8 cellular contexts compared by ENCODE assay signal in genomic region chr1:23979387-23980005, GRCh38. TPM values are rescaled to one million over a fixed set of nuclear protein-coding genes. Genes with fewer than 3 reads are reported as not detected.
DNase-seq lines count a peak whose midpoint lies in the region; ATAC-seq and TF ChIP-seq lines count a peak whose summit lies in the region.

No MANE protein-coding gene starts in this region.

- peaks cover 56% of the 10 kb centered on the region for H3K36me3 ChIP-seq in OCI-LY7 (ENCODE audit: insufficient read depth, low read length)
- H3K36me3 ChIP-seq in ovary = no peaks in the 10 kb centered on the region

- H3K27ac ChIP-seq in OCI-LY7 (ENCODE audit: low read depth, low read length, poor library complexity, severe bottlenecking) (peak overlapping the region; percentile 94), epithelial cell of prostate (peak overlapping the region; percentile 87), ovary (peak overlapping the region; percentile 80 to 94)

- no peaks in the 10 kb centered on the region for H3K27me3 ChIP-seq in ovary

- TF ChIP-seq CTCF in GM12865 (IDR thresholded peaks at IDR 0.05; ENCODE audit: insufficient read depth, low read depth, low read length, missing control alignments) (no peak), OCI-LY7 (conservative IDR thresholded peaks at IDR 0.05; ENCODE audit: low read length) (no peak), ovary (IDR thresholded peaks at IDR 0.05) (no peak)

- intact Hi-C loops in OCI-LY7 (cut with micrococcal nuclease; ENCODE audit: unreplicated experiment) = loop anchor here (1.0 to 5.0 kb wide), 3 partner anchors 20 to 211 kb away; partner anchors contain the start of gene PNRC2
- intact Hi-C loops in ovary (cut with DNase I) = loop anchor here in 3 of 4 donors (2.0 to 10.0 kb wide), 2 partner anchors 39 to 45 kb away; no protein-coding TSS in a partner anchor

- H3K4me1 ChIP-seq in OCI-LY7 (ENCODE audit: insufficient read depth, low read length, poor library complexity, severe bottlenecking) (peaks cover 75% of the 10 kb centered on the region), ovary (ENCODE audit: insufficient read depth) (peaks cover 18% of the 10 kb centered on the region)

- BruUV-seq in OCI-LY7 (replicated peaks; lab: Mats Ljungman, UMichigan) = no TSS peak

- TF ChIP-seq POLR2A in ovary (IDR thresholded peaks at IDR 0.05) = no peak

- H2AFZ ChIP-seq in OCI-LY7 (ENCODE audit: low read length) = no peak overlapping the region

- no peaks in the 10 kb centered on the region for H3K9me2 ChIP-seq in OCI-LY7 (ENCODE audit: insufficient read depth, low read length)

- WGBS in ovary, 3 donors = 0 to 1% (median 1%) methylated on average over 29 of the region's 29 CpGs

- CTCF ChIA-PET in OCI-LY7 (lab: Charles Lee; ENCODE audit: unreplicated experiment) = no interaction called here

- H3K9me3 ChIP-seq in OCI-LY7 (ENCODE audit: low read length) = no peaks in the 10 kb centered on the region
- no peaks in the 10 kb centered on the region for H3K9me3 ChIP-seq in ovary

- POLR2A ChIA-PET in OCI-LY7 (lab: Charles Lee) = interaction anchor here (0.6 to 1.8 kb wide), 4 partner anchors 16 to 23 kb away, joined by 3 to 6 read pairs (median 4); no protein-coding TSS in a partner anchor

- H3K4me3 ChIP-seq in GM12865 (ENCODE audit: low read depth, low read length) (peak overlapping the region; percentile 99), OCI-LY7 (ENCODE audit: low read depth, low read length, poor library complexity, severe bottlenecking) (peak overlapping the region; percentile 96), ovary (peak overlapping the region; percentile 97)

- peaks cover 64% of the 10 kb centered on the region for H3K79me2 ChIP-seq in OCI-LY7 (ENCODE audit: insufficient read depth, low read depth, low read length)

- ATAC-seq in HG03045 (IDR thresholded peaks at IDR 0.05; ENCODE audit: unreplicated experiment) (no peak), HG02973 (IDR thresholded peaks at IDR 0.05; ENCODE audit: unreplicated experiment) (no peak)

- TF ChIP-seq EP300 in ovary (IDR thresholded peaks at IDR 0.05) = no peak

- DNase-seq in GM12865 (ENCODE audit: low read depth) (no peak), OCI-LY7 (ENCODE audit: low spot score) (no peak), epithelial cell of prostate (ENCODE audit: low read depth, low spot score) (no peak), ovary (no peak), NK-92 (lab: John Stamatoyannopoulos, UW; ENCODE audit: unreplicated experiment) (no peak)
- DNase-seq in activated CD4-positive, CD25-positive, alpha-beta regulatory T cell treated with anti-CD3 and anti-CD28 coated beads, Interleukin-2, amount 50 U/mL, for 72 hours = no peak

- H3K4me2 ChIP-seq in OCI-LY7 (ENCODE audit: low read length) = peak overlapping the region; percentile 95

- peaks cover 47% of the 10 kb centered on the region for H4K20me1 ChIP-seq in OCI-LY7 (ENCODE audit: insufficient read depth, low read length)

RNA-seq across cellular contexts. Expression of gene SRSF10, which starts 0.6 kb away (rescaled TPM):
- 229 and 293 TPM in 2 replicates for total RNA-seq in OCI-LY7 (2014; rRNA removed; shearing (Covaris generic))
- total RNA-seq in OCI-LY7 (2022) (335 and 394 TPM in 2 replicates), ovary (100 to 1,000 TPM in 3 of 7 donors, 10 to 100 TPM in 4; 86.4 to 130 (median 99.1) TPM)
- 10 to 100 TPM; 57.1 to 99.8 TPM for polyA plus RNA-seq in ovary

RNA-seq across cellular contexts. Expression of gene PNRC2, which starts 19.9 kb away (rescaled TPM):
- 129 and 143 TPM in 2 replicates for total RNA-seq in OCI-LY7 (2014; rRNA removed; shearing (Covaris generic))
- 198 and 210 TPM in 2 replicates for total RNA-seq in OCI-LY7 (2022)
- total RNA-seq in ovary = 100 to 1,000 TPM in 3 of 7 donors, 10 to 100 TPM in 4; 72.5 to 121 (median 99.0) TPM
- 100 to 1,000 TPM in 1 of 2 donors, 10 to 100 TPM in 1; 92.4 to 119 TPM for polyA plus RNA-seq in ovary
